10 cellular contexts compared by ENCODE assay signal in genomic region chr18:76459687-76460350, GRCh38. TPM values are rescaled to one million over a fixed set of nuclear protein-coding genes. Genes with fewer than 3 reads are reported as not detected.
A peak's percentile ranks its signal among the peaks of the same experiment; 100 is the strongest.
DNase-seq lines count a peak whose midpoint lies in the region; FAIRE-seq and TF ChIP-seq lines count a peak whose summit lies in the region.
"Had no signal": no experiment of that assay in that cellular context is flagged by ENCODE, and none has a peak within 500 bp of the region (broad histone marks: within the 10 kb centered on the region; RNA-seq: fewer than 3 reads in every experiment).

No MANE protein-coding gene starts in this region.

- DNase-seq in HTR-8/SVneo (ENCODE audit: insufficient read length, low spot score) (peak; percentile 74), chondrocyte (ENCODE audit: low spot score) (no peak), lower leg skin (ENCODE audit: low spot score in 2 of 2) (peak; percentile 14 to 80), tibial nerve (ENCODE audit: low spot score in 2 of 2) (no peak), NAMALWA (ENCODE audit: low spot score) (no peak), NCI-H524 (lab: John Stamatoyannopoulos, UW) (no peak), HUDEP-2 (lab: John Stamatoyannopoulos, UW; ENCODE audit: unreplicated experiment in 76 of 76) (no peak)
- DNase-seq in activated CD4-positive, alpha-beta T cell treated with anti-CD3 and anti-CD28 coated beads, Interleukin-2, amount 50 U/mL, for 1 hour = no peak
- DNase-seq: activated T-cell treated with anti-CD3 and anti-CD28 coated beads, Interleukin-2, amount 50 U/mL, for 72 hours; NCI-H69 had no signal

- H3K9me3 Mint-ChIP-seq in chondrocyte (ENCODE audit: low read depth) = no peaks in the 10 kb centered on the region
- H3K9me3 Mint-ChIP-seq: activated T-cell treated with anti-CD3 and anti-CD28 coated beads, Interleukin-2, amount 50 U/mL, for 72 hours had no signal

- no peaks in the 10 kb centered on the region for H3K27me3 ChIP-seq in tibial nerve

- no peaks in the 10 kb centered on the region for H3K36me3 Mint-ChIP-seq in chondrocyte (ENCODE audit: low read depth)

- WGBS in lower leg skin, 2 donors = 45 to 51% methylated on average over 26 of the region's 26 CpGs
- 48 to 52% methylated on average over 24 to 26 of the region's 26 CpGs for WGBS in tibial nerve, 2 donors

- H3K27me3 Mint-ChIP-seq in chondrocyte (ENCODE audit: low read depth) = no peaks in the 10 kb centered on the region

- TF ChIP-seq POLR2A in lower leg skin (IDR thresholded peaks at IDR 0.05) (no peak), tibial nerve (IDR thresholded peaks at IDR 0.05) (no peak)

- H3K27ac ChIP-seq in tibial nerve = peak overlapping the region in 3 of 4 donors; percentile 60 to 89 (median 79)

- TF ChIP-seq EP300 in tibial nerve (IDR thresholded peaks at IDR 0.05) = peak in 1 of 2 donors; percentile 41

- intact Hi-C loops in lower leg skin (cut with DNase I; ENCODE audit: low total_unique reads) = no loop called here

- H3K36me3 ChIP-seq in tibial nerve = peaks cover 0 to 37% (median 0%) of the 10 kb centered on the region in 3 donors

- no peak overlapping the region for H3K4me3 ChIP-seq in lower leg skin (ENCODE audit: low read depth, poor library complexity, severe bottlenecking)
- H3K4me3 ChIP-seq in tibial nerve = no peak overlapping the region

- H3K27ac Mint-ChIP-seq in chondrocyte (ENCODE audit: unreplicated experiment) = peak overlapping the region; percentile 96
- H3K27ac Mint-ChIP-seq: activated T-cell treated with anti-CD3 and anti-CD28 coated beads, Interleukin-2, amount 50 U/mL, for 72 hours had no signal

- TF ChIP-seq CTCF in chondrocyte (IDR thresholded peaks at IDR 0.05) (peak; percentile 57), lower leg skin (IDR thresholded peaks at IDR 0.05) (no peak), tibial nerve (IDR thresholded peaks at IDR 0.05) (no peak)

- peak overlapping the region; percentile 56 for H3K4me3 Mint-ChIP-seq in chondrocyte (ENCODE audit: unreplicated experiment)
- H3K4me3 Mint-ChIP-seq: activated T-cell treated with anti-CD3 and anti-CD28 coated beads, Interleukin-2, amount 50 U/mL, for 72 hours had no signal

- no peaks in the 10 kb centered on the region for H3K9me3 ChIP-seq in tibial nerve

- peaks cover 47% of the 10 kb centered on the region for H3K4me1 Mint-ChIP-seq in chondrocyte (ENCODE audit: low read depth)

- FAIRE-seq in HTR-8/SVneo (lab: Jason Lieb, UNC) = peak; percentile 38

- H3K4me1 ChIP-seq in tibial nerve = peaks cover 0 to 61% (median 21%) of the 10 kb centered on the region in 4 donors

RNA-seq across cellular contexts. Expression of gene ZNF516, which starts 35.2 kb away (rescaled TPM):
- total RNA-seq in chondrocyte (26.1 to 31.8 TPM (median 27.7 TPM) in 3 replicates), lower leg skin (10 to 100 TPM; 34.4 to 57.3 (median 39.5) TPM), tibial nerve (10 to 100 TPM; 31.4 to 63.0 (median 45.5) TPM)

Comparison
In these comparisons a context has a peak if more than half of its experiments do, and no peak if none do; other contexts are left out.
1. DNase-seq: peak in HTR-8/SVneo (single experiment) and lower leg skin (2 of 2); none in chondrocyte (single experiment), tibial nerve (0 of 2), NAMALWA (single experiment), NCI-H524 (0 of 2), activated CD4-positive, alpha-beta T cell treated with anti-CD3 and anti-CD28 coated beads, Interleukin-2, amount 50 U/mL, for 1 hour (single experiment) and HUDEP-2 (0 of 76).